30 cellular contexts compared by ENCODE assay signal in genomic region chr6:70172252-70172651, GRCh38.
"Had no signal": no experiment of that assay in that cellular context is flagged by ENCODE, and none has a peak within 500 bp of the region (broad histone marks: within the 10 kb centered on the region; RNA-seq: fewer than 3 reads in every experiment).

No MANE protein-coding gene starts in this region.

- H3K4me3 Mint-ChIP-seq: dendritic cell treated with granulocyte-macrophage colony-stimulating factor and Interleukin-4, amounts not matched to agents 40 ng/mL and 50 ng/mL, for 4 days; endodermal cell; naive thymus-derived CD8-positive, alpha-beta T cell; nephron progenitor cell; stimulated activated naive CD8-positive, alpha-beta T cell treated with anti-CD3 and anti-CD28 coated beads, Interleukin-15, amount 100 ng/mL, for 72 hours had no signal

- H3K4me1 ChIP-seq: colonic mucosa, esophagus muscularis mucosa, foreskin keratinocyte, gastroesophageal sphincter, heart left ventricle, left lung, psoas muscle, sigmoid colon, spleen, suprapubic skin, vagina had no signal

- DNase-seq: colonic mucosa; effector CD8-positive, alpha-beta T cell; endodermal cell; foreskin keratinocyte; heart left ventricle; hippocampal formation; left cardiac atrium; left lung; mesenchymal stem cell; midbrain; naive thymus-derived CD8-positive, alpha-beta T cell; nephron progenitor cell; nucleus accumbens; ovary; posterior cingulate gyrus; psoas muscle; right cardiac atrium; sigmoid colon; spleen; stimulated activated CD4-positive, alpha-beta T cell treated with anti-CD3 and anti-CD28 coated beads, Interleukin-4, amount 100 ng/mL, for 4 hours; stimulated activated naive CD4-positive, alpha-beta T cell; stimulated activated naive CD8-positive, alpha-beta T cell treated with anti-CD3 and anti-CD28 coated beads, Interleukin-15, amount 100 ng/mL, for 72 hours; trophoblast cell had no signal

- H3K36me3 Mint-ChIP-seq: naive thymus-derived CD8-positive, alpha-beta T cell had no signal

- H3K9me3 ChIP-seq: colonic mucosa, esophagus muscularis mucosa, gastroesophageal sphincter, heart left ventricle, left lung, ovary, psoas muscle, sigmoid colon, spleen, suprapubic skin, vagina had no signal

- H3K27ac Mint-ChIP-seq: dendritic cell treated with granulocyte-macrophage colony-stimulating factor and Interleukin-4, amounts not matched to agents 40 ng/mL and 50 ng/mL, for 4 days; endodermal cell; naive thymus-derived CD8-positive, alpha-beta T cell; nephron progenitor cell; stimulated activated naive CD8-positive, alpha-beta T cell treated with anti-CD3 and anti-CD28 coated beads, Interleukin-15, amount 100 ng/mL, for 72 hours had no signal

- H3K27me3 ChIP-seq: colonic mucosa, esophagus muscularis mucosa, gastroesophageal sphincter, ovary, sigmoid colon, spleen, suprapubic skin, vagina had no signal

- ATAC-seq: foreskin keratinocyte; gastroesophageal sphincter; heart left ventricle; left cardiac atrium; left lung; naive thymus-derived CD8-positive, alpha-beta T cell; psoas muscle; right cardiac atrium; stimulated activated naive CD8-positive, alpha-beta T cell treated with anti-CD3 and anti-CD28 coated beads, Interleukin-15, amount 100 ng/mL, for 72 hours had no signal

- FAIRE-seq: endothelial cell of umbilical vein, islet of Langerhans had no signal

- H3K9me3 Mint-ChIP-seq: dendritic cell treated with granulocyte-macrophage colony-stimulating factor and Interleukin-4, amounts not matched to agents 40 ng/mL and 50 ng/mL, for 4 days; endodermal cell; naive thymus-derived CD8-positive, alpha-beta T cell; nephron progenitor cell; stimulated activated naive CD8-positive, alpha-beta T cell treated with anti-CD3 and anti-CD28 coated beads, Interleukin-15, amount 100 ng/mL, for 72 hours had no signal

- H3K4me3 ChIP-seq: colonic mucosa, esophagus muscularis mucosa, gastroesophageal sphincter, heart left ventricle, left lung, ovary, psoas muscle, sigmoid colon, spleen, suprapubic skin, vagina had no signal

- H3K27me3 Mint-ChIP-seq: dendritic cell treated with granulocyte-macrophage colony-stimulating factor and Interleukin-4, amounts not matched to agents 40 ng/mL and 50 ng/mL, for 4 days had no signal

- H3K4me1 Mint-ChIP-seq: naive thymus-derived CD8-positive, alpha-beta T cell; nephron progenitor cell; stimulated activated naive CD8-positive, alpha-beta T cell treated with anti-CD3 and anti-CD28 coated beads, Interleukin-15, amount 100 ng/mL, for 72 hours had no signal

- H3K27ac ChIP-seq: colonic mucosa, esophagus muscularis mucosa, foreskin keratinocyte, gastroesophageal sphincter, heart left ventricle, left lung, ovary, psoas muscle, sigmoid colon, spleen, suprapubic skin, vagina had no signal

- H3K36me3 ChIP-seq: colonic mucosa, esophagus muscularis mucosa, gastroesophageal sphincter, heart left ventricle, left lung, ovary, sigmoid colon, suprapubic skin, vagina had no signal
